Comparison of ENCODE assay signal across 21 cellular contexts in the genomic region with DNA sequence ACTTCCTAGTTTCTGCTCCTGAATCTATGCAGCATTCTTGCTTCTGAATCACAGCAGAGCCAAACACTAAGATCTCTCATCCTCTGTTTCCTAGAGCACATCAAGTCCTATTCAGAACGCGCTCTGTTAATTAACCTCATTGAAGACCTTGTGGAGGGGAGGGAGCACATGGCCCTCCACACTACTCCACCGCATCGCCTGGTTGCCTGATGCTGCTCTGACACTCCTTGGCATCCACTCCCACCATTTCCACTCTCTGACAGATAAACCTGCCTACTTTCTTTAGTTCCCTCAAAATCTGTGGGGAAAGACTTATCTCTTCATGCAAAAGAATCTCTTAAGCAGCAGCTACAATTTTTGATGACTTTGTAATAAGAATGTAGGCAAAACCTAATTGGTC.
"Had no signal": no experiment of that assay in that cellular context is flagged by ENCODE, and none has a peak within 500 bp of the region (broad histone marks: within the 10 kb centered on the region; RNA-seq: fewer than 3 reads in every experiment).

No MANE protein-coding gene starts in this region.

- ATAC-seq: foreskin keratinocyte, gastroesophageal sphincter, heart right ventricle, left colon, left lobe of liver, lower lobe of right lung, mucosa of descending colon had no signal

- H3K27ac ChIP-seq: coronary artery, dorsolateral prefrontal cortex, esophagus muscularis mucosa, foreskin keratinocyte, gastroesophageal sphincter, heart right ventricle, left ventricle myocardium inferior, lower lobe of right lung had no signal

- H3K4me3 Mint-ChIP-seq: immature natural killer cell, mesothelial cell of epicardium had no signal

- H3K36me3 Mint-ChIP-seq: immature natural killer cell, mesothelial cell of epicardium had no signal

- DNase-seq: dermis blood vessel endothelial cell; dorsolateral prefrontal cortex; effector CD4-positive, alpha-beta T cell; effector memory CD4-positive, alpha-beta T cell; foreskin keratinocyte; heart right ventricle; hippocampal formation; immature natural killer cell; islet precursor cell; kidney; kidney glomerular epithelial cell; left colon; left ventricle myocardium inferior; lower lobe of right lung; mesenchymal stem cell; mucosa of descending colon had no signal

- H3K27ac Mint-ChIP-seq: immature natural killer cell, mesothelial cell of epicardium had no signal

- H3K9me3 ChIP-seq: esophagus muscularis mucosa, gastroesophageal sphincter, left ventricle myocardium inferior, lower lobe of right lung, mucosa of descending colon had no signal

- H3K4me1 ChIP-seq: esophagus muscularis mucosa, foreskin keratinocyte, gastroesophageal sphincter, heart right ventricle, left ventricle myocardium inferior, lower lobe of right lung had no signal

- H3K4me1 Mint-ChIP-seq: immature natural killer cell, mesothelial cell of epicardium had no signal

- H3K4me3 ChIP-seq: coronary artery, dorsolateral prefrontal cortex, esophagus muscularis mucosa, gastroesophageal sphincter, heart right ventricle, left ventricle myocardium inferior, lower lobe of right lung, mucosa of descending colon had no signal

- H3K36me3 ChIP-seq: esophagus muscularis mucosa, gastroesophageal sphincter, heart right ventricle, left ventricle myocardium inferior, lower lobe of right lung had no signal

- H3K27me3 ChIP-seq: esophagus muscularis mucosa, foreskin keratinocyte, gastroesophageal sphincter had no signal
